ENCODE assay signal across 9 cellular contexts in the genomic region with DNA sequence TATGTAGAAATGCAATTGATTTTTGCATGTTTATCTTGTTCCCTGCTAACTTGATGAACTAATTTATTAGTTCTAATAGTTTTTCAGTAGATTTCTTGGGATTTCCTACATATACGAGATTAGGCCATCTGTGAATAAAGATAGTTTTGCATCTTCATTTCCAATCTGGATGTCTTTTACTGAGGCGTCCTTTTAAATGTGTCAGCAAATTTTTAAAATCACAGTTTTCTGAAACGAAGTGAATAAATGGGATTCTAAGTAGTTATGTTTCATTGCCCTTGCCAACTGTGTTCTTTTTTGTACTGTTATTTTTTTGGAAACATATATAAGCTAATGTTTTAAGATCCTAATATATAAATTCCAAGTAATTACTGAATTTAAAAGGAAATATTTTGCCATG.
"Had no signal": no experiment of that assay in that cellular context is flagged by ENCODE, and none has a peak within 500 bp of the region (broad histone marks: within the 10 kb centered on the region; RNA-seq: fewer than 3 reads in every experiment).

No MANE protein-coding gene starts in this region.

- H3K4me2 ChIP-seq: GM23338 had no signal

- H2AFZ ChIP-seq: GM23338 had no signal

- H3K27ac ChIP-seq: HL-60 had no signal

- FAIRE-seq: H1 had no signal

- H3K4me1 ChIP-seq: HAP-1 had no signal

- DNase-seq: H7, HFFc6, Kasumi-1, KG1 had no signal

- ATAC-seq: GM23338, HCT116 had no signal

- H3K9me3 ChIP-seq: HAP-1 had no signal

- H3K4me3 ChIP-seq: GM23338, HAP-1 had no signal

- H3K36me3 ChIP-seq: HAP-1 had no signal
